ENCODE assay signal across 2 cellular contexts in the genomic region with DNA sequence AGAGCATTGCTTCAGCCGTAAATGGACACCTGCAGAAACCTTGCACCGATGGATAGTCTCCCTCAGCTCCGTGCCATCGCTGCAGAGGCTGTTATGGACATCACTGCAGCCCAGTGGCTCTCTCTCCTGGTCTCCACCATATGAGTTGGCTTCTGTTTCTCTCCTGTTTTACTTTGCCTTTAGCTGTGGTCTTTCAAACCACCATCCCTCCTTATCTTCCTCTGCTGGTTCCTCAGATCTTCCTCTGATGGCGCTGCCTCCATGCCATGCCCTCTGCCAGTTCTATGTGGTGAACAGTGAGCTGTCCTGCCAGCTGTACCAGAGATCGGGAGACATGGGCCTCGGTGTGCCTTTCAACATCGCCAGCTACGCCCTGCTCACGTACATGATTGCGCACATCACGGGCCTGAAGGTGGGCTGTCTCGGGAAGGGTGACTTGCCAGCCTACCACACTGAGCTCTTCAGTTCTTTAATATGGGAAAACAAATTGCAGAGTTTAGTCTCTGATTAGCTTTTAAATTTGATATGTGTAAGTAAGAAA.
TF ChIP-seq lines count a peak whose summit lies in the region.

No MANE protein-coding gene starts in this region.

TF ChIP-seq in GM12891, 5 proteins besides CTCF, POLR2A, EP300 and RAD21:
- TF ChIP-seq PAX5 (IDR thresholded peaks at IDR 0.05; ENCODE audit: insufficient read depth, low read length, severe bottlenecking) (no peak), TAF1 (IDR thresholded peaks at IDR 0.05; ENCODE audit: low read depth, low read length) (no peak), POU2F2 (IDR thresholded peaks at IDR 0.05; ENCODE audit: low read depth, low read length) (no peak), POLR2AphosphoS5 (IDR thresholded peaks at IDR 0.05; ENCODE audit: low read depth, low read length) (no peak), SPI1 (IDR thresholded peaks at IDR 0.05; ENCODE audit: low read depth, low read length) (no peak)
TF ChIP-seq in GM12891: peak in this region for 0.

TF ChIP-seq in GM12878, 131 proteins besides CTCF, POLR2A, EP300 and RAD21:
- no peak for TF ChIP-seq RCOR1 (conservative IDR thresholded peaks at IDR 0.05; ENCODE audit: low read depth, low read length)
- TF ChIP-seq, protein P1, sequence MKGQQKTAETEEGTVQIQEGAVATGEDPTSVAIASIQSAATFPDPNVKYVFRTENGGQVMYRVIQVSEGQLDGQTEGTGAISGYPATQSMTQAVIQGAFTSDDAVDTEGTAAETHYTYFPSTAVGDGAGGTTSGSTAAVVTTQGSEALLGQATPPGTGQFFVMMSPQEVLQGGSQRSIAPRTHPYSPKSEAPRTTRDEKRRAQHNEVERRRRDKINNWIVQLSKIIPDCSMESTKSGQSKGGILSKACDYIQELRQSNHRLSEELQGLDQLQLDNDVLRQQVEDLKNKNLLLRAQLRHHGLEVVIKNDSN (IDR thresholded peaks at IDR 0.05; ENCODE audit: borderline replicate concordance, extremely low read length, insufficient read depth, low read depth, low read length) = no peak
- no peak for TF ChIP-seq WRNIP1 (IDR thresholded peaks at IDR 0.05; ENCODE audit: borderline replicate concordance, low read depth, low read length)
- no peak for TF ChIP-seq RAD51 (IDR thresholded peaks at IDR 0.05)
- no peak for TF ChIP-seq TCF12 (IDR thresholded peaks at IDR 0.05; ENCODE audit: low read depth, low read length)
- no peak for TF ChIP-seq KLF5 (IDR thresholded peaks at IDR 0.05; ENCODE audit: partially characterized antibody)
- TF ChIP-seq CREB1 (IDR thresholded peaks at IDR 0.05; ENCODE audit: low read depth) = no peak
- no peak for TF ChIP-seq SKIL (IDR thresholded peaks at IDR 0.05; ENCODE audit: low read depth, poor library complexity, severe bottlenecking)
- no peak for TF ChIP-seq TARDBP (IDR thresholded peaks at IDR 0.05; ENCODE audit: borderline replicate concordance)
- no peak for TF ChIP-seq NFIC (IDR thresholded peaks at IDR 0.05; ENCODE audit: low read depth, low read length)
- no peak for TF ChIP-seq PAX5 (IDR thresholded peaks at IDR 0.05; ENCODE audit: borderline replicate concordance, low read depth, low read length)
- no peak for TF ChIP-seq JUNB (IDR thresholded peaks at IDR 0.05)
- TF ChIP-seq CHD4 (IDR thresholded peaks at IDR 0.05) = no peak
- no peak for TF ChIP-seq SIN3A (IDR thresholded peaks at IDR 0.05; ENCODE audit: low read depth, low read length)
- TF ChIP-seq ZBTB4 (CRISPR knock-in tag; IDR thresholded peaks at IDR 0.05) = no peak
